ENCODE assay signal across 27 cellular contexts in the genomic region with DNA sequence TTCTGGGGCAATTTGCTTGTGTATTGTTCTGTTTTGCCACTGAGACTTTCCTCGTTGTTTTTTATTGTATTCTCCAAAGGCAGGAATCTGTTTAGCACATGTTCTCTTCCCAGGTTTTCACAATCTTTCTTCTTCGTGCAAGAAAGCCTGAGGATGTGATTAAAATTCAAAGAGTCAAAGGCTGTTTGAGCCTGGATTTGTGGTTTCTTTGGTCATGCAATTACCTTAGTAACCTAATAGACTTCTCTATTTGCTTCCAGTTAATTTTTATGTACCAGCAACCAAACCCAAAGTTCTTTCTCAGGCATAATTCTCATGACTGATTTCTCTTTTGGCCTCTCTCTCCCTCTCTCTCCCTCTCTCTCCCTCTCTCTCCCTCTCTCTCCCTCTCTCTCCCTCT.
"Had no signal": no experiment of that assay in that cellular context is flagged by ENCODE, and none has a peak within 500 bp of the region (broad histone marks: within the 10 kb centered on the region; RNA-seq: fewer than 3 reads in every experiment).

No MANE protein-coding gene starts in this region.

- H2AFZ ChIP-seq: hepatocyte had no signal

- H3K27ac ChIP-seq: cardiac muscle cell, esophagus muscularis mucosa, gastrocnemius medialis, hepatocyte, neutrophil, ovary, sigmoid colon, uterus had no signal

- H3K4me3 ChIP-seq: cardiac muscle cell, esophagus muscularis mucosa, gastrocnemius medialis, hepatocyte, ovary, sigmoid colon, uterus had no signal

- DNase-seq: activated CD4-positive, alpha-beta T cell treated with anti-CD3 and anti-CD28 coated beads for 1 hour; activated CD4-positive, alpha-beta T cell treated with anti-CD3 and anti-CD28 coated beads, Interleukin-2, amount 10 ng/mL, durations not matched to agents 7 days and 5 days; activated CD8-positive, alpha-beta T cell treated with anti-CD3 and anti-CD28 coated beads for 36 hours; activated gamma-delta T cell treated with Interleukin-2 at 50 U/mL for 16 hours; activated naive CD4-positive, alpha-beta T cell treated with anti-CD3 and anti-CD28 coated beads, Interleukin-2, amount 50 U/mL, for 16 hours; activated T-cell treated with anti-CD3 and anti-CD28 coated beads, Interleukin-2, amount 50 U/mL, for 4 hours; amygdala; gastrocnemius medialis; glutamatergic neuron; left cardiac atrium; mammary epithelial cell; ovary; retina; sigmoid colon; small intestine; stimulated activated CD4-positive, alpha-beta T cell treated with anti-CD3 and anti-CD28 coated beads, Interleukin-4, amount 100 ng/mL, for 24 hours; T-helper 2 cell; uterus had no signal

- FAIRE-seq: endothelial cell of umbilical vein, keratinocyte, small intestine had no signal

- H3K9me3 ChIP-seq: esophagus muscularis mucosa, gastrocnemius medialis, neutrophil, ovary, sigmoid colon, uterus had no signal

- H3K4me2 ChIP-seq: hepatocyte had no signal

- H3K36me3 ChIP-seq: cardiac muscle cell, esophagus muscularis mucosa, gastrocnemius medialis, neutrophil, ovary, sigmoid colon, uterus had no signal

- H3K79me2 ChIP-seq: hepatocyte had no signal

- H3K27me3 ChIP-seq: cardiac muscle cell, esophagus muscularis mucosa, gastrocnemius medialis, hepatocyte, neutrophil, ovary, sigmoid colon, uterus had no signal

- ATAC-seq: activated CD8-positive, alpha-beta T cell treated with anti-CD3 and anti-CD28 coated beads for 36 hours; activated T-cell treated with anti-CD3 and anti-CD28 coated beads, Interleukin-2, amount 50 U/mL, for 4 hours; activated T-helper 17 cell treated with anti-CD3 and anti-CD28 coated beads, Interleukin-2, amount 50 U/mL, for 72 hours; gastrocnemius medialis; left cardiac atrium; stimulated activated effector memory CD8-positive, alpha-beta T cell treated with anti-CD3 and anti-CD28 coated beads, Interleukin-12 subunit alpha, Interleukin-12 subunit beta, amount 100 ng/mL, for 72 hours; WTC11 had no signal

- H3K4me1 ChIP-seq: gastrocnemius medialis, uterus had no signal
